ENCODE assay signal across 8 cellular contexts in genomic region chr7:92447239-92448184, GRCh38. TPM values are rescaled to one million over a fixed set of nuclear protein-coding genes. Genes with fewer than 3 reads are reported as not detected.
DNase-seq lines count a peak whose midpoint lies in the region; TF ChIP-seq lines count a peak whose summit lies in the region.

A gene with protein sequence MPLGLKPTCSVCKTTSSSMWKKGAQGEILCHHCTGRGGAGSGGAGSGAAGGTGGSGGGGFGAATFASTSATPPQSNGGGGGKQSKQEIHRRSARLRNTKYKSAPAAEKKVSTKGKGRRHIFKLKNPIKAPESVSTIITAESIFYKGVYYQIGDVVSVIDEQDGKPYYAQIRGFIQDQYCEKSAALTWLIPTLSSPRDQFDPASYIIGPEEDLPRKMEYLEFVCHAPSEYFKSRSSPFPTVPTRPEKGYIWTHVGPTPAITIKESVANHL (plus strand): TSS chr7:92447482. CDS start chr7:92447730, 248 bp downstream.

- no peak within 1 kb of the TSS for H4K8ac ChIP-seq in H9 (replicated peaks; ENCODE audit: insufficient read length, low read depth, low read length)

- DNase-seq in GF-D8 (lab: John Stamatoyannopoulos, UW), result peak; percentile 76
- peak; percentile 95 for DNase-seq in H9
- peak; percentile 93 for DNase-seq in M059J (ENCODE audit: low read depth)
- peak; percentile 22 for DNase-seq in SIG-M5 (lab: John Stamatoyannopoulos, UW)
- DNase-seq in activated gamma-delta T cell (lab: John Stamatoyannopoulos, UW), result peak; percentile 48
- peak; percentile 80 for DNase-seq in fibroblast of the conjunctiva (ENCODE audit: low read depth)
- DNase-seq in stomach, result peak; percentile 92

- no peak within 1 kb of the TSS for H4K91ac ChIP-seq in H9 (ENCODE audit: insufficient read length, low read depth, low read length)

- H2AK5ac ChIP-seq in H9 (ENCODE audit: insufficient read length, low read length), result no peak within 1 kb of the TSS

- no peak within 1 kb of the TSS for H2BK15ac ChIP-seq in H9 (ENCODE audit: low read depth, low read length)

- peaks cover 2% of the 10 kb centered on the region for H3F3A ChIP-seq in neural cell (ENCODE audit: insufficient read depth, low read length, poor library complexity, severe bottlenecking)

- H3K27ac Mint-ChIP-seq in H9, result peak within 1 kb of the TSS; percentile 52 to 73 (median 62); a peak in 2 of 7 replicates

- no peak within 1 kb of the TSS for H3K56ac ChIP-seq in H9 (ENCODE audit: insufficient read length, low read depth, low read length)

- peak; percentile 92 for TF ChIP-seq RAD21 in neural cell (conservative IDR thresholded peaks at IDR 0.05)

- H3K4me3 Mint-ChIP-seq in H9, result peak within 1 kb of the TSS; percentile 76 to 86

- H3K79me2 ChIP-seq in H9 (ENCODE audit: insufficient read depth, low read length) (no peaks in the 10 kb centered on the region), neural cell (replicated peaks; ENCODE audit: insufficient read depth, low read length) (peaks cover 5% of the 10 kb centered on the region)

- H3K9ac ChIP-seq in H9 (ENCODE audit: extremely low read depth, insufficient read length, low read length) (peak within 1 kb of the TSS; percentile 94), neural cell (ENCODE audit: low read length) (peak within 1 kb of the TSS; percentile 95)

- peak in 2 of 4 donors; percentile 9 to 39 for TF ChIP-seq POLR2A in stomach (IDR thresholded peaks at IDR 0.05)

- no peak within 1 kb of the TSS for H3K4ac ChIP-seq in H9 (ENCODE audit: low read depth, low read length)

- no peaks in the 10 kb centered on the region for H3K9me2 ChIP-seq in neural cell (ENCODE audit: insufficient read depth, low read length)

- no CpG with 5 or more reads among the region's 91 CpGs for WGBS in H9 (ENCODE audit: extremely low coverage, insufficient read length, low lambda C conversion rate)
- 0 to 1% (median 1%) methylated on average over 59 to 91 of the region's 91 CpGs for WGBS in stomach, 5 donors

- H2BK20ac ChIP-seq in H9 (ENCODE audit: low read depth, low read length, poor library complexity, severe bottlenecking), result no peak within 1 kb of the TSS

- H3K9me3 ChIP-seq in H9 (ENCODE audit: control insufficient read depth, low read depth, low read length) (no peaks in the 10 kb centered on the region), neural cell (ENCODE audit: low read length) (no peaks in the 10 kb centered on the region), stomach (no peaks in the 10 kb centered on the region)

- no peak within 1 kb of the TSS for H4K5ac ChIP-seq in H9 (ENCODE audit: insufficient read length, low read depth, low read length)

- H2BK120ac ChIP-seq in H9 (ENCODE audit: low read depth, low read length, poor library complexity, severe bottlenecking), result no peak within 1 kb of the TSS

- H3T11ph ChIP-seq in H9 (ENCODE audit: low read length), result no peak within 1 kb of the TSS

- H3K4me1 ChIP-seq in H9 (ENCODE audit: insufficient read depth, low read length) (no peaks in the 10 kb centered on the region), stomach (peaks cover 0 to 39% (median 20%) of the 10 kb centered on the region in 4 donors)

- H3K14ac ChIP-seq in H9 (ENCODE audit: insufficient read depth, low read length), result peak within 1 kb of the TSS; percentile 91

- no peaks in the 10 kb centered on the region for H3K27me3 ChIP-seq in H9 (ENCODE audit: insufficient read depth, low read length)
- H3K27me3 ChIP-seq in neural cell (ENCODE audit: insufficient read depth, low read depth, low read length), result no peaks in the 10 kb centered on the region
- no peaks in the 10 kb centered on the region for H3K27me3 ChIP-seq in stomach

- H3K4me1 Mint-ChIP-seq in H9, result peaks cover 8 to 9% of the 10 kb centered on the region in 2 experiments

- no peaks in the 10 kb centered on the region for H3K79me1 ChIP-seq in H9 (ENCODE audit: insufficient read depth, low read depth, low read length, poor library complexity, severe bottlenecking)

- peaks cover 5% of the 10 kb centered on the region for H3K36me3 ChIP-seq in neural cell (ENCODE audit: insufficient read depth, low read length)
- peaks cover 17 to 32% (median 30%) of the 10 kb centered on the region in 4 donors for H3K36me3 ChIP-seq in stomach

- TF ChIP-seq EP300 in neural cell (conservative IDR thresholded peaks at IDR 0.05; ENCODE audit: poor library complexity, severe bottlenecking), result no peak
- no peak for TF ChIP-seq EP300 in stomach (IDR thresholded peaks at IDR 0.05)

- no peak within 1 kb of the TSS for H2BK5ac ChIP-seq in H9 (ENCODE audit: insufficient read length, low read length)

- peak within 1 kb of the TSS; percentile 82 for H3K4me2 ChIP-seq in H9 (ENCODE audit: insufficient read depth, insufficient read length, low read length)
- H3K4me2 ChIP-seq in neural cell (ENCODE audit: low read length), result peak within 1 kb of the TSS; percentile 71

- H3K27ac ChIP-seq in H9 (ENCODE audit: insufficient read length, low read depth, low read length) (no peak within 1 kb of the TSS), neural cell (ENCODE audit: low read length) (peak within 1 kb of the TSS; percentile 84), stomach (peak within 1 kb of the TSS; percentile 98 to 99 (median 98))

- peaks cover 2 to 8% of the 10 kb centered on the region in 2 experiments; a peak in 4 of 5 replicates for H3K9me3 Mint-ChIP-seq in H9

- H3K18ac ChIP-seq in H9 (ENCODE audit: insufficient read length, low read depth, low read length), result peak within 1 kb of the TSS; percentile 88

- intact Hi-C loops in stomach (cut with DNase I; ENCODE audit: low total_unique reads), result no loop called here

- H2BK12ac ChIP-seq in H9 (ENCODE audit: insufficient read length, low read depth, low read length), result no peak within 1 kb of the TSS

- no peak within 1 kb of the TSS for H3K23ac ChIP-seq in H9 (ENCODE audit: insufficient read length, low read depth, low read length)

- no peak within 1 kb of the TSS for H2AFZ ChIP-seq in H9 (ENCODE audit: low read length)
- H2AFZ ChIP-seq in neural cell (ENCODE audit: low read depth, low read length), result peak within 1 kb of the TSS; percentile 88

- peaks cover 5% of the 10 kb centered on the region for H3K23me2 ChIP-seq in H9 (ENCODE audit: insufficient read length, low read depth, low read length, poor library complexity, severe bottlenecking)

- H3K36me3 Mint-ChIP-seq in H9 (ENCODE audit: insufficient read depth in 1 of 3, low read depth in 3 of 3), result peaks cover 16 to 39% (median 30%) of the 10 kb centered on the region in 3 experiments

- H3K27me3 Mint-ChIP-seq in H9 (ENCODE audit: low read depth), result no peaks in the 10 kb centered on the region

- H3K4me3 ChIP-seq in neural cell (ENCODE audit: low read length) (peak within 1 kb of the TSS; percentile 98), stomach (peak within 1 kb of the TSS; percentile 90 to 100 (median 98))

- H4K20me1 ChIP-seq in H9 (ENCODE audit: control insufficient read depth, insufficient read depth, insufficient read length) (no peaks in the 10 kb centered on the region), neural cell (ENCODE audit: insufficient read depth) (no peaks in the 10 kb centered on the region)

- peak; percentile 89 for TF ChIP-seq CTCF in H9 (conservative IDR thresholded peaks at IDR 0.05)
- peak; percentile 97 for TF ChIP-seq CTCF in neural cell (IDR thresholded peaks at IDR 0.05; ENCODE audit: poor library complexity, severe bottlenecking)
- TF ChIP-seq CTCF in stomach (IDR thresholded peaks at IDR 0.05), result peak in 6 of 7 experiments; percentile 21 to 97 (median 93)

TF ChIP-seq in neural cell, 6 proteins besides CTCF, POLR2A, EP300 and RAD21:
- TF ChIP-seq EZH2 (IDR thresholded peaks at IDR 0.05; ENCODE audit: borderline replicate concordance, insufficient read depth, low read length, poor library complexity, severe bottlenecking) (no peak), TAF1 (IDR thresholded peaks at IDR 0.05; ENCODE audit: low read depth) (peak; percentile 29), REST (IDR thresholded peaks at IDR 0.05; ENCODE audit: borderline replicate concordance) (peak; percentile 93), POLR2AphosphoS5 (IDR thresholded peaks at IDR 0.05) (peak; percentile 85), MXI1 (conservative IDR thresholded peaks at IDR 0.05; ENCODE audit: poor library complexity, severe bottlenecking) (peak; percentile 90), SMC3 (conservative IDR thresholded peaks at IDR 0.05; ENCODE audit: poor library complexity) (peak; percentile 83)
TF ChIP-seq in neural cell: peak in this region for 5.

RNA-seq across cellular contexts. Expression of the gene that starts here (rescaled TPM):
- 33.2 and 36.5 TPM in 2 replicates for total RNA-seq in H9 (2021)
- total RNA-seq in M059J (2014; rRNA removed; shearing (Covaris generic)), result 15.3 and 24.5 TPM in 2 replicates
- 28.9 and 31.3 TPM in 2 replicates for polyA plus RNA-seq in neural cell
- polyA minus RNA-seq in neural cell, result 31.9 and 37.3 TPM in 2 replicates
- total RNA-seq in stomach, result 100 to 1,000 TPM in 1 of 5 donors, 10 to 100 TPM in 4; 15.8 to 156 (median 69.1) TPM
- 10 to 100 TPM; 11.5 to 20.3 (median 14.5) TPM for polyA plus RNA-seq in stomach

Comparison
In these comparisons a context has a peak if more than half of its experiments do, and no peak if none do; other contexts are left out.
1. DNase-seq: peak in every context shown above with its lines; median percentile 95 in H9; 93 in M059J; 92 in stomach; 80 in fibroblast of the conjunctiva; 76 in GF-D8; 48 in activated gamma-delta T cell; 22 in SIG-M5.